8 cellular contexts compared by ENCODE assay signal in the genomic region with DNA sequence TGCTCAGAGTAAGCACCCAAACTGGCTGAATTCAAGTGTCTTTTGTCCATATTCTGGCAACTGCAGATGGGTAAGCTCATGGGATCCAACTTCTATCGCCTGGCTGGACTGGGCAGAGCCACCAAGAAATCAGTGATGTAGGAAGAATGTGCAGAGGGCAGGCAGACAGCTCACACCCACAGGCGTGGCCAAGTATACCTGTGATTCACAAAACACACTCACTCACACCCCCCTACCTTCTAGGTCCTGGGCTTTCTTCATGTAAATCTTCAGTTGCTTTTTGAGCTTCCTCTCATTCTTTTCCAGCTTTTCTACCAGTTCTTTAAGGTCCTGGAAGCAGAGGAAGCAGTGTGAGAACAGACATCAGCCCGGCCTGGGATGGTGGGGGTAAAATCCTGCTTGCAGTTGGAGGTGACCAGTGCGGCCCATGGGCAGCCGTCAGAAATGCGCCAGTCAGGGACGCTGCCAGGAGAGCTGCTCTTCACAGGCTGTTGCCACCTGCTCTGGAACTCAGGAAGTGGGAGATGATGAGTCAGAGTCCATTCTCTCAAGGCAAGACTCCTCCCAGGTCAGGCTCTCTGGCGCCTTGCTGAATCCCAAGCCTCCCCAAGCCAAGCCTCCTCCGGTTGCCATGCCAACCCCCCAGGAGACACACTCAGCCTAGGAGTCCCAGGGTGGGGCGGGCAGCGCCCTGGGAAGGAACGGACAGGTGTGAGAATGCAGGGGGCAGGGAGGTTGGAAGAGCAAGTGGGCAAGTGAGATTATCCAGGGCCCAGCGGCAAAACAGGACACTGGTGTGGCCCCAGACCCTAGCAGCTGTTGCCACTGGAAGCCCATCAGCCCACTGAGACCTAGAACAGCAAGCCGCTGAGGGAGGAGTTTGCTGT.
DNase-seq lines count a peak whose midpoint lies in the region; ATAC-seq and TF ChIP-seq lines count a peak whose summit lies in the region.

No MANE protein-coding gene starts in this region.

- ATAC-seq in HG03354 (IDR thresholded peaks at IDR 0.05; ENCODE audit: poor library complexity, severe bottlenecking, unreplicated experiment) = no peak
- ATAC-seq in HG03097 (IDR thresholded peaks at IDR 0.05; ENCODE audit: low FRiP score, unreplicated experiment) = no peak

- TF ChIP-seq CTCF in AG09309 (IDR thresholded peaks at IDR 0.05; ENCODE audit: control insufficient read depth, insufficient read depth, low read depth, low read length, missing control alignments) = no peak

- DNase-seq in AG09309 (ENCODE audit: low read depth) = peak; percentile 42
- DNase-seq in LoVo (ENCODE audit: low spot score) = peak; percentile 96
- DNase-seq in SW480 (ENCODE audit: low spot score) = peak; percentile 87
- peak; percentile 93 for DNase-seq in iris pigment epithelial cell (ENCODE audit: low read depth)
- DNase-seq in activated effector memory CD4-positive, alpha-beta T cell treated with anti-CD3 and anti-CD28 coated beads, Interleukin-2, amount 50 U/mL, for 16 hours = no peak
- DNase-seq in T-helper 9 cell = no peak

- no peak overlapping the region for H3K4me3 ChIP-seq in AG09309 (ENCODE audit: control insufficient read depth, low read depth, low read length)

Comparison
In these comparisons a context has a peak if more than half of its experiments do, and no peak if none do; other contexts are left out.
1. DNase-seq: peak in AG09309 (single experiment), LoVo (single experiment), SW480 (single experiment) and iris pigment epithelial cell (single experiment); none in activated effector memory CD4-positive, alpha-beta T cell treated with anti-CD3 and anti-CD28 coated beads, Interleukin-2, amount 50 U/mL, for 16 hours (single experiment) and T-helper 9 cell (single experiment).